In genomic region chr10:95327367-95327766, GRCh38 we compare ENCODE assay signal across 10 cellular contexts. TPM values are rescaled to one million over a fixed set of nuclear protein-coding genes. Genes with fewer than 3 reads are reported as not detected.
A peak's percentile ranks its signal among the peaks of the same experiment; 100 is the strongest.
DNase-seq lines count a peak whose midpoint lies in the region; ATAC-seq and TF ChIP-seq lines count a peak whose summit lies in the region.
"Had no signal": no experiment of that assay in that cellular context is flagged by ENCODE, and none has a peak within 500 bp of the region (broad histone marks: within the 10 kb centered on the region; RNA-seq: fewer than 3 reads in every experiment).

No MANE protein-coding gene starts in this region.

- CTCF ChIA-PET in Caco-2 (lab: Charles Lee): no interaction called here
- CTCF ChIA-PET in CD8-positive, alpha-beta memory T cell (lab: Charles Lee): no interaction called here

- peak overlapping the region; percentile 11 for H3K27ac ChIP-seq in colonic mucosa
- H3K27ac ChIP-seq in CD8-positive, alpha-beta memory T cell (ENCODE audit: low read depth, low read length): no peak overlapping the region

- H3K4me3 Mint-ChIP-seq in Caco-2 (ENCODE audit: unreplicated experiment): no peak overlapping the region
- no peak overlapping the region for H3K4me3 Mint-ChIP-seq in CD8-positive, alpha-beta memory T cell
- H3K4me3 Mint-ChIP-seq: T-cell had no signal

- peaks cover 27% of the 10 kb centered on the region for H3K4me1 Mint-ChIP-seq in Caco-2 (ENCODE audit: low read depth, unreplicated experiment)
- H3K4me1 Mint-ChIP-seq in CD8-positive, alpha-beta memory T cell: no peaks in the 10 kb centered on the region
- H3K4me1 Mint-ChIP-seq: CD4-positive, CD25-positive, alpha-beta regulatory T cell; T-cell had no signal

- ATAC-seq in mucosa of descending colon: peak; percentile 67
- no peak for ATAC-seq in HG03571 (IDR thresholded peaks at IDR 0.05; ENCODE audit: unreplicated experiment)
- no peak for ATAC-seq in GM19455 (IDR thresholded peaks at IDR 0.05; ENCODE audit: unreplicated experiment)
- ATAC-seq: T-cell had no signal

- H3K9ac ChIP-seq in colonic mucosa (ENCODE audit: low read depth in 2 of 2, low read length in 2 of 2): no peak overlapping the region

- POLR2A ChIA-PET in Caco-2 (lab: Charles Lee): no interaction called here
- POLR2A ChIA-PET in CD8-positive, alpha-beta memory T cell (lab: Charles Lee): no interaction called here

- peaks cover 25% of the 10 kb centered on the region for H3K36me3 Mint-ChIP-seq in Caco-2 (ENCODE audit: insufficient read depth, unreplicated experiment)
- H3K36me3 Mint-ChIP-seq in CD8-positive, alpha-beta memory T cell: no peaks in the 10 kb centered on the region
- H3K36me3 Mint-ChIP-seq: CD4-positive, CD25-positive, alpha-beta regulatory T cell; T-cell had no signal

- no TSS peak for BruUV-seq in Caco-2 (replicated peaks; lab: Mats Ljungman, UMichigan)

- H3K36me3 ChIP-seq in Caco-2 (ENCODE audit: control insufficient read depth, insufficient read depth, low read length) (peaks cover 2% of the 10 kb centered on the region; the same call in 1 of the 2 replicates), colonic mucosa (no peaks in the 10 kb centered on the region), mucosa of descending colon (ENCODE audit: low read depth) (no peaks in the 10 kb centered on the region)
- H3K36me3 ChIP-seq in CD8-positive, alpha-beta memory T cell (ENCODE audit: insufficient read depth, low read length): no peaks in the 10 kb centered on the region

- H3K27ac Mint-ChIP-seq in Caco-2 (ENCODE audit: unreplicated experiment): peak overlapping the region; percentile 63
- no peak overlapping the region for H3K27ac Mint-ChIP-seq in CD8-positive, alpha-beta memory T cell
- H3K27ac Mint-ChIP-seq: CD4-positive, CD25-positive, alpha-beta regulatory T cell; T-cell had no signal

- H3K4me3 ChIP-seq in Caco-2 (ENCODE audit: low read depth, low read length): no peak overlapping the region
- no peak overlapping the region for H3K4me3 ChIP-seq in colonic mucosa
- H3K4me3 ChIP-seq in mucosa of descending colon: no peak overlapping the region
- H3K4me3 ChIP-seq in CD8-positive, alpha-beta memory T cell (ENCODE audit: low read length): no peak overlapping the region

- no peak for DNase-seq in Caco-2
- peak; percentile 73 for DNase-seq in NCI-H2107 (lab: John Stamatoyannopoulos, UW)
- no peak for DNase-seq in colonic mucosa
- DNase-seq in mucosa of descending colon: peak in 1 of 3 donors; percentile 48
- no peak for DNase-seq in posterior vena cava (ENCODE audit: low spot score)
- no peak for DNase-seq in CD8-positive, alpha-beta memory T cell
- DNase-seq: CD4-positive, CD25-positive, alpha-beta regulatory T cell; T-cell had no signal

- no peak for TF ChIP-seq CTCF in Caco-2 (IDR thresholded peaks at IDR 0.05; ENCODE audit: insufficient read depth in 1 of 2, low read depth in 1 of 2, low read length in 1 of 2, severe bottlenecking in 1 of 2, unreplicated experiment in 1 of 2)
- TF ChIP-seq CTCF in colonic mucosa (IDR thresholded peaks at IDR 0.05): no peak
- TF ChIP-seq CTCF in mucosa of descending colon (IDR thresholded peaks at IDR 0.05): no peak

- H3K27me3 ChIP-seq in Caco-2 (replicated peaks; ENCODE audit: control insufficient read depth, insufficient read depth, low read length) (no peaks in the 10 kb centered on the region), colonic mucosa (no peaks in the 10 kb centered on the region)
- no peaks in the 10 kb centered on the region for H3K27me3 ChIP-seq in CD8-positive, alpha-beta memory T cell (ENCODE audit: insufficient read depth, low read length, poor library complexity, severe bottlenecking)

- no peaks in the 10 kb centered on the region for H3K9me3 Mint-ChIP-seq in Caco-2 (ENCODE audit: unreplicated experiment)
- H3K9me3 Mint-ChIP-seq in CD8-positive, alpha-beta memory T cell: no peaks in the 10 kb centered on the region
- H3K9me3 Mint-ChIP-seq: T-cell had no signal

- no peaks in the 10 kb centered on the region for H3K27me3 Mint-ChIP-seq in Caco-2 (ENCODE audit: insufficient read depth, unreplicated experiment)
- peaks cover 0 to 1% of the 10 kb centered on the region in 2 donors for H3K27me3 Mint-ChIP-seq in CD8-positive, alpha-beta memory T cell

- H3K4me1 ChIP-seq in Caco-2: peaks cover 38% of the 10 kb centered on the region
- H3K4me1 ChIP-seq in colonic mucosa: no peaks in the 10 kb centered on the region
- H3K4me1 ChIP-seq in mucosa of descending colon (ENCODE audit: low read depth): no peaks in the 10 kb centered on the region
- no peaks in the 10 kb centered on the region for H3K4me1 ChIP-seq in CD8-positive, alpha-beta memory T cell (ENCODE audit: insufficient read depth, low read length)

- intact Hi-C loops in Caco-2 (cut with micrococcal nuclease; ENCODE audit: unreplicated experiment) (no loop called here), colonic mucosa (cut with DNase I) (no loop called here), mucosa of descending colon (cut with DNase I, micrococcal nuclease) (no loop called here), posterior vena cava (cut with DNase I) (no loop called here)

- H3K9me3 ChIP-seq in Caco-2 (no peaks in the 10 kb centered on the region), colonic mucosa (no peaks in the 10 kb centered on the region), mucosa of descending colon (no peaks in the 10 kb centered on the region)
- H3K9me3 ChIP-seq in CD8-positive, alpha-beta memory T cell (ENCODE audit: low read length): no peaks in the 10 kb centered on the region

RNA-seq across cellular contexts. Expression of gene PDLIM1, which starts 36.6 kb away (rescaled TPM):
- 417 and 506 TPM in 2 replicates for total RNA-seq in Caco-2 (2022)
- 100 to 1,000 TPM; 246 to 433 TPM for total RNA-seq in colonic mucosa
- 100 to 1,000 TPM; 177 to 434 (median 373) TPM for total RNA-seq in mucosa of descending colon
- total RNA-seq in posterior vena cava: 100 to 1,000 TPM; 133 to 134 TPM
- 1 to 10 TPM in 1 of 2 experiments, under 1 TPM in 1; 0.88 to 1.4 TPM for total RNA-seq in CD8-positive, alpha-beta memory T cell
- 11.7 TPM for polyA plus RNA-seq in CD8-positive, alpha-beta memory T cell

Comparison
In these comparisons a context has a peak if more than half of its experiments do, and no peak if none do; other contexts are left out.
1. RNA of gene PDLIM1, which starts 36.6 kb away (total RNA-seq): 417 to 506 TPM in Caco-2, 246 to 433 TPM in colonic mucosa, 177 to 434 TPM in mucosa of descending colon and 133 to 134 TPM in posterior vena cava; 0.88 to 1.4 TPM in CD8-positive, alpha-beta memory T cell; every median in the first group is over 10 times any median in the second.